Comparison of ENCODE assay signal across 11 cellular contexts in genomic region chr15:58038426-58039106, GRCh38. TPM values are rescaled to one million over a fixed set of nuclear protein-coding genes. Genes with fewer than 3 reads are reported as not detected.
DNase-seq lines count a peak whose midpoint lies in the region; ATAC-seq, FAIRE-seq and TF ChIP-seq lines count a peak whose summit lies in the region.
"Had no signal": no experiment of that assay in that cellular context is flagged by ENCODE, and none has a peak within 500 bp of the region (broad histone marks: within the 10 kb centered on the region; RNA-seq: fewer than 3 reads in every experiment).

No MANE protein-coding gene starts in this region.

- CTCF ChIA-PET in Caco-2 (lab: Charles Lee), result no interaction called here

- no peak overlapping the region for H3K27ac Mint-ChIP-seq in Caco-2 (ENCODE audit: unreplicated experiment)
- H3K27ac Mint-ChIP-seq: T-helper 1 cell treated with Interleukin-12 subunit alpha and Interleukin-12 subunit beta and Interleukin-4 antibody, amounts not matched to agents 30 μg/mL and 1 μg/mL, for 36 hours had no signal

- H3K36me3 ChIP-seq in pancreas (no peaks in the 10 kb centered on the region), Caco-2 (ENCODE audit: control insufficient read depth, insufficient read depth, low read length) (no peaks in the 10 kb centered on the region)

- no peak for FAIRE-seq in pancreas (lab: Jason Lieb, UNC)
- FAIRE-seq: GM19239 had no signal

- no peak overlapping the region for H3K27ac ChIP-seq in pancreas

- peaks cover 16% of the 10 kb centered on the region for H3K27me3 Mint-ChIP-seq in Caco-2 (ENCODE audit: insufficient read depth, unreplicated experiment)

- no peak overlapping the region for H3K4me3 Mint-ChIP-seq in Caco-2 (ENCODE audit: unreplicated experiment)
- H3K4me3 Mint-ChIP-seq: T-helper 1 cell treated with Interleukin-12 subunit alpha and Interleukin-12 subunit beta and Interleukin-4 antibody, amounts not matched to agents 30 μg/mL and 1 μg/mL, for 36 hours had no signal

- H3K9me3 ChIP-seq in pancreas (no peaks in the 10 kb centered on the region), Caco-2 (no peaks in the 10 kb centered on the region)

- peak; percentile 64 for DNase-seq in HFF-Myc (ENCODE audit: extremely low read depth, low read depth)
- DNase-seq in NCI-H510A treated with DMSO at 0.1 percent for 48 hours (lab: John Stamatoyannopoulos, UW), result peak; percentile 77
- DNase-seq in epidermal melanocyte (ENCODE audit: insufficient read length, low spot score), result peak; percentile 18
- DNase-seq in pancreas, result peak in 1 of 6 donors; percentile 11
- no peak for DNase-seq in NCI-H2227 treated with DMSO at 0.1 percent for 48 hours (lab: John Stamatoyannopoulos, UW)
- no peak for DNase-seq in Caco-2
- DNase-seq: GDM1 had no signal

- no TSS peak for BruUV-seq in Caco-2 (replicated peaks; lab: Mats Ljungman, UMichigan)

- ATAC-seq in pancreas (peak in 3 of 4 donors; percentile 59 to 71 (median 63)), HG03039 (IDR thresholded peaks at IDR 0.05; ENCODE audit: unreplicated experiment) (no peak), HG03097 (IDR thresholded peaks at IDR 0.05; ENCODE audit: low FRiP score, unreplicated experiment) (no peak)

- no peaks in the 10 kb centered on the region for H3K4me1 ChIP-seq in pancreas
- no peaks in the 10 kb centered on the region; the same call in 1 of the 2 replicates for H3K4me1 ChIP-seq in Caco-2

- no peaks in the 10 kb centered on the region for H3K36me3 Mint-ChIP-seq in Caco-2 (ENCODE audit: insufficient read depth, unreplicated experiment)

- H3K4me3 ChIP-seq in HFF-Myc (replicated peaks; ENCODE audit: low read depth, low read length) (no peak overlapping the region), pancreas (no peak overlapping the region), Caco-2 (ENCODE audit: low read depth, low read length) (no peak overlapping the region)

- H3K4me1 Mint-ChIP-seq in Caco-2 (ENCODE audit: low read depth, unreplicated experiment), result no peaks in the 10 kb centered on the region

- H3K9me3 Mint-ChIP-seq in Caco-2 (ENCODE audit: unreplicated experiment), result no peaks in the 10 kb centered on the region
- H3K9me3 Mint-ChIP-seq: T-helper 1 cell treated with Interleukin-12 subunit alpha and Interleukin-12 subunit beta and Interleukin-4 antibody, amounts not matched to agents 30 μg/mL and 1 μg/mL, for 36 hours had no signal

- H3K27me3 ChIP-seq in pancreas, result peaks cover 0 to 4% (median 2%) of the 10 kb centered on the region in 4 donors
- no peaks in the 10 kb centered on the region for H3K27me3 ChIP-seq in Caco-2 (replicated peaks; ENCODE audit: control insufficient read depth, insufficient read depth, low read length)

- POLR2A ChIA-PET in Caco-2 (lab: Charles Lee), result no interaction called here

- WGBS in pancreas, 2 donors, result 47 to 48% methylated on average over 2 of the region's 2 CpGs

- intact Hi-C loops in pancreas (cut with DNase I), result no loop called here
- intact Hi-C loops in Caco-2 (cut with micrococcal nuclease; ENCODE audit: unreplicated experiment), result no loop called here

- TF ChIP-seq CTCF in HFF-Myc (IDR thresholded peaks at IDR 0.05; ENCODE audit: low read depth, low read length, missing control alignments) (no peak), pancreas (IDR thresholded peaks at IDR 0.05) (no peak), Caco-2 (IDR thresholded peaks at IDR 0.05; ENCODE audit: insufficient read depth in 1 of 2, low read depth in 1 of 2, low read length in 1 of 2, severe bottlenecking in 1 of 2, unreplicated experiment in 1 of 2) (no peak)

RNA-seq across cellular contexts. Expression of gene ALDH1A2, which starts 26.9 kb away (rescaled TPM):
- total RNA-seq in pancreas (1 to 10 TPM; 2.2 to 6.6 (median 4.7) TPM), Caco-2 (2022) (0.61 and 0.65 TPM in 2 replicates)
- polyA plus RNA-seq in pancreas, result 1 to 10 TPM; 1.6 to 2.5 TPM

Comparison
In these comparisons a context has a peak if more than half of its experiments do, and no peak if none do; other contexts are left out.
1. DNase-seq: peak in HFF-Myc (single experiment), NCI-H510A treated with DMSO at 0.1 percent for 48 hours (single experiment) and epidermal melanocyte (single experiment); none in NCI-H2227 treated with DMSO at 0.1 percent for 48 hours (single experiment) and Caco-2 (0 of 2).
2. ATAC-seq: peak in pancreas (3 of 4); none in HG03039 (single experiment) and HG03097 (single experiment).